29 cellular contexts compared by ENCODE assay signal in genomic region chr6:154993026-154993425, GRCh38. TPM values are rescaled to one million over a fixed set of nuclear protein-coding genes. Genes with fewer than 3 reads are reported as not detected.
DNase-seq lines count a peak whose midpoint lies in the region; ATAC-seq and TF ChIP-seq lines count a peak whose summit lies in the region.
"Had no signal": no experiment of that assay in that cellular context is flagged by ENCODE, and none has a peak within 500 bp of the region (broad histone marks: within the 10 kb centered on the region; RNA-seq: fewer than 3 reads in every experiment).

No MANE protein-coding gene starts in this region.

- no peaks in the 10 kb centered on the region for H3K9me3 Mint-ChIP-seq in MCF 10A (ENCODE audit: unreplicated experiment)
- H3K9me3 Mint-ChIP-seq: activated T-helper 17 cell treated with anti-CD3 and anti-CD28 coated beads, Interleukin-2, amount 50 U/mL, for 72 hours had no signal

- H3K4me1 ChIP-seq in breast epithelium = no peaks in the 10 kb centered on the region
- H3K4me1 ChIP-seq: pancreas, testis had no signal

- no peaks in the 10 kb centered on the region for H3K36me3 Mint-ChIP-seq in MCF 10A (ENCODE audit: insufficient read depth, unreplicated experiment)
- H3K36me3 Mint-ChIP-seq: memory B cell had no signal

- intact Hi-C loops in MCF 10A (cut with micrococcal nuclease) (no loop called here), breast epithelium (cut with DNase I; ENCODE audit: low total_unique reads) (loop anchor here (2.0 kb wide), 1 partner anchor 40 kb away; no protein-coding TSS in a partner anchor)

- TF ChIP-seq POLR2A in breast epithelium (IDR thresholded peaks at IDR 0.05) = no peak

- no peak overlapping the region for H3K4me3 Mint-ChIP-seq in MCF 10A (ENCODE audit: unreplicated experiment)
- H3K4me3 Mint-ChIP-seq: activated CD8-positive, alpha-beta T cell treated with anti-CD3 and anti-CD28 coated beads, Interleukin-2, amount 10 ng/mL, durations not matched to agents 7 days and 5 days; activated T-helper 17 cell treated with anti-CD3 and anti-CD28 coated beads, Interleukin-2, amount 50 U/mL, for 72 hours; memory B cell had no signal

- H3K4me1 Mint-ChIP-seq in MCF 10A (ENCODE audit: insufficient read depth, unreplicated experiment) = peaks cover 12% of the 10 kb centered on the region

- CTCF ChIA-PET in MCF 10A (lab: Yijun Ruan, JAX) = no interaction called here

- H3K9me3 ChIP-seq in breast epithelium = no peaks in the 10 kb centered on the region
- H3K9me3 ChIP-seq: pancreas, right atrium auricular region, testis had no signal

- no peak overlapping the region for H3K4me3 ChIP-seq in breast epithelium
- H3K4me3 ChIP-seq: neural progenitor cell, pancreas, right atrium auricular region, smooth muscle cell had no signal

- POLR2A ChIA-PET in MCF 10A (lab: Yijun Ruan, JAX) = no interaction called here

- DNase-seq in MCF 10A (ENCODE audit: unreplicated experiment) (peak; percentile 72), breast epithelium (ENCODE audit: low spot score in 2 of 2) (no peak), RPMI7951 (ENCODE audit: low read depth) (peak; percentile 9), fibroblast of the conjunctiva (ENCODE audit: low read depth) (peak; percentile 56), KBM-7 (no peak), activated gamma-delta T cell (lab: John Stamatoyannopoulos, UW) (no peak)
- no peak for DNase-seq in activated CD4-positive, alpha-beta T cell treated with anti-CD3 and anti-CD28 coated beads, Interleukin-2, amount 50 U/mL, for 4 hours
- DNase-seq: activated CD4-positive, alpha-beta T cell treated with anti-CD3 and anti-CD28 coated beads for 1 hour; activated CD8-positive, alpha-beta T cell treated with anti-CD3 and anti-CD28 coated beads, Interleukin-2, amount 10 ng/mL, durations not matched to agents 7 days and 5 days; activated naive CD4-positive, alpha-beta T cell treated with anti-CD3 and anti-CD28 coated beads, Interleukin-2, amount 50 U/mL, for 16 hours; brain microvascular endothelial cell; DND-41; glutamatergic neuron; NCI-H1092; NCI-H1694 treated with DMSO at 0.1 percent for 48 hours; NCI-H446 treated with DMSO at 0.1 percent for 48 hours; pancreas; stimulated activated CD4-positive, alpha-beta T cell treated with anti-CD3 and anti-CD28 coated beads, Interleukin-1b, Interleukin-23, amount 100 ng/mL, for 48 hours; stimulated activated naive CD8-positive, alpha-beta T cell treated with anti-CD3 and anti-CD28 coated beads, Interleukin-15, Interleukin-2, amounts not matched to agents 100 U/mL and 50 U/mL, for 24 hours; T-helper 2 cell; testis had no signal

- H3K27me3 ChIP-seq in breast epithelium = peaks cover 0 to 4% of the 10 kb centered on the region in 2 donors
- H3K27me3 ChIP-seq: brain microvascular endothelial cell, right atrium auricular region, testis had no signal

- no peaks in the 10 kb centered on the region for H3K27me3 Mint-ChIP-seq in MCF 10A (ENCODE audit: insufficient read depth, unreplicated experiment)

- no peak overlapping the region for H3K27ac Mint-ChIP-seq in MCF 10A (ENCODE audit: low read depth, unreplicated experiment)
- H3K27ac Mint-ChIP-seq: activated CD8-positive, alpha-beta T cell treated with anti-CD3 and anti-CD28 coated beads, Interleukin-2, amount 10 ng/mL, durations not matched to agents 7 days and 5 days; activated T-helper 17 cell treated with anti-CD3 and anti-CD28 coated beads, Interleukin-2, amount 50 U/mL, for 72 hours; memory B cell; neural progenitor cell had no signal

- in situ Hi-C loops in KBM-7 (cut with MboI; ENCODE audit: low pct_unique_long_range_greater_than_20kb, low sequenced_read_pairs) = no loop called here

- no peaks in the 10 kb centered on the region for H3K36me3 ChIP-seq in breast epithelium
- H3K36me3 ChIP-seq: brain microvascular endothelial cell, neural progenitor cell, pancreas, right atrium auricular region had no signal

- no peak overlapping the region for H3K27ac ChIP-seq in breast epithelium
- H3K27ac ChIP-seq: 22Rv1, brain microvascular endothelial cell, neural progenitor cell, pancreas, right atrium auricular region, testis had no signal

- no peak for TF ChIP-seq CTCF in MCF 10A (IDR thresholded peaks at IDR 0.05; ENCODE audit: unreplicated experiment)
- TF ChIP-seq CTCF in breast epithelium (IDR thresholded peaks at IDR 0.05) = no peak

- ATAC-seq in HG03432 (IDR thresholded peaks at IDR 0.05; ENCODE audit: unreplicated experiment) = no peak
- ATAC-seq: activated CD8-positive, alpha-beta T cell treated with anti-CD3 and anti-CD28 coated beads, Interleukin-2, amount 10 ng/mL, durations not matched to agents 7 days and 5 days; activated T-helper 17 cell treated with anti-CD3 and anti-CD28 coated beads, Interleukin-2, amount 50 U/mL, for 72 hours; left lobe of liver; pancreas; stimulated activated naive CD8-positive, alpha-beta T cell treated with anti-CD3 and anti-CD28 coated beads, Interleukin-15, Interleukin-2, amounts not matched to agents 100 U/mL and 50 U/mL, for 24 hours had no signal

- BruUV-seq in MCF 10A (replicated peaks; lab: Mats Ljungman, UMichigan) = no TSS peak

RNA-seq across cellular contexts. Expression of gene TIAM2, which starts 2.1 kb away (rescaled TPM):
- total RNA-seq in MCF 10A (2022) = 3.1 and 4.8 TPM in 2 replicates
- 10 to 100 TPM in 2 of 3 donors, 1 to 10 TPM in 1; 5.8 to 32.3 (median 12.8) TPM for total RNA-seq in breast epithelium
- 10.7 and 18.3 TPM in 2 replicates for total RNA-seq in RPMI7951 (2014; rRNA removed; shearing (Covaris generic))

Comparison
In these comparisons a context has a peak if more than half of its experiments do, and no peak if none do; other contexts are left out.
1. DNase-seq: peak in MCF 10A (single experiment), RPMI7951 (single experiment) and fibroblast of the conjunctiva (single experiment); none in breast epithelium (0 of 2), KBM-7 (single experiment), activated CD4-positive, alpha-beta T cell treated with anti-CD3 and anti-CD28 coated beads, Interleukin-2, amount 50 U/mL, for 4 hours (0 of 2) and activated gamma-delta T cell (single experiment).